In the genomic region with DNA sequence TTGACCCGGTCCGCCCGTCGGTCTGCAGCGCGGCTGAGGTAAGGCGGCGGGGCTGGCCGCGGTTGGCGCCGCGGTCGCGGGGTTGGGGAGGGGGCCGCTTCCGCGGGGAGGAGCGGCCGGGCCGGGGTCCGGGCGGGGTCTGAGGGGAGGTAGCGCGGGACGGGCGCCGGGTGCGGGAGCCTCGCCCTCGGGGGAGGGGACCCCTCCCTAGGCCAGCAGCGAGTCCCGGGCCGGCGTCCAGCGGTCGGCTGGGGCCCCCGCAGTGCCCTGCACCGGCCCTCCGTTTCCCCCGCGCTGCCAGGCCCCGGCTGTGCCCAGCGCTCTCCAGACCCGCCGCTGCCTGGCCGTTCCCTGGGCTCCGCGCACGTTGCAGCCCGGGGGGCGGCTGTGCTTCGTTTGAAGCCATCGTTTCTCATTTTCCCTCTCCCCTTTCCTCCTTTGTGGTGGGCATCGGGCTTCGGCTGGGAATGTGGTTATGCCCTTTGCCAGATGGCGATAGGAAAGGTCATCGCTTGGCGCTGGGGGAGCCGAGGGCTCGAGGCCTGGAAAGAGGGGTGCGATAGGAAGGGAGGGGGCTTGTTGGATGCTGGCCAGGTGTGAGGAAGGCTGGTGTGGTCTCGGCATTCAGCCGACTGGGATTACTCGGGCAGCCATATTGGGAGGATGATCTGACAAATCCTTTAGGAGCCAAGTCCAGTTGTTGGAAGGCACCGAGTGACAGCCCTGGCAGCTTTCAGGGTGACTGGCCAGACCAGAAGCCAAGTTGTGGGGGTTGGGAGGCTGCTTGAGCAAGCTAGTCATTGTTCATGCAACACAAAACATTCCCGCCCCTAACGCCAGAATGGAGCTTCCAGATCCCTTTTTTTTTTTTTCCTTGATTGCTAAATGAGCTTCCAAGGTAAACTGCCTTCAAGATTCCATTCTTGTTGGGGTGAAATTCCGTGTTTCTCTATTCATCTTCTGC, we compare ENCODE assay signal across 1 cellular context.
TF ChIP-seq lines count a peak whose summit lies in the region.

No MANE protein-coding gene starts in this region.

TF ChIP-seq in HepG2, 621 proteins besides CTCF, POLR2A, EP300 and RAD21 (continued from another document and continues in another):
- TF ChIP-seq, protein P1, sequence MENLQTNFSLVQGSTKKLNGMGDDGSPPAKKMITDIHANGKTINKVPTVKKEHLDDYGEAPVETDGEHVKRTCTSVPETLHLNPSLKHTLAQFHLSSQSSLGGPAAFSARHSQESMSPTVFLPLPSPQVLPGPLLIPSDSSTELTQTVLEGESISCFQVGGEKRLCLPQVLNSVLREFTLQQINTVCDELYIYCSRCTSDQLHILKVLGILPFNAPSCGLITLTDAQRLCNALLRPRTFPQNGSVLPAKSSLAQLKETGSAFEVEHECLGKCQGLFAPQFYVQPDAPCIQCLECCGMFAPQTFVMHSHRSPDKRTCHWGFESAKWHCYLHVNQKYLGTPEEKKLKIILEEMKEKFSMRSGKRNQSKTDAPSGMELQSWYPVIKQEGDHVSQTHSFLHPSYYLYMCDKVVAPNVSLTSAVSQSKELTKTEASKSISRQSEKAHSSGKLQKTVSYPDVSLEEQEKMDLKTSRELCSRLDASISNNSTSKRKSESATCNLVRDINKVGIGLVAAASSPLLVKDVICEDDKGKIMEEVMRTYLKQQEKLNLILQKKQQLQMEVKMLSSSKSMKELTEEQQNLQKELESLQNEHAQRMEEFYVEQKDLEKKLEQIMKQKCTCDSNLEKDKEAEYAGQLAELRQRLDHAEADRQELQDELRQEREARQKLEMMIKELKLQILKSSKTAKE (CRISPR knock-in tag; IDR thresholded peaks at IDR 0.05; ENCODE audit: borderline replicate concordance) = no peak
- 0 out of 2 replicates have a peak, but pooled peaks have one; percentile 13 for TF ChIP-seq ERF (CRISPR knock-in tag; IDR thresholded peaks at IDR 0.05)
- TF ChIP-seq ZSCAN25 (CRISPR knock-in tag; IDR thresholded peaks at IDR 0.05) = 0 out of 2 replicates have a peak, but pooled peaks have one; percentile 11
- no peak for TF ChIP-seq SOX6 (IDR thresholded peaks at IDR 0.05)
- TF ChIP-seq SOX6 (CRISPR knock-in tag; IDR thresholded peaks at IDR 0.05) = peak; percentile 66
- 0 out of 2 replicates have a peak, but pooled peaks have one; percentile 77 for TF ChIP-seq TMF1 (CRISPR knock-in tag; IDR thresholded peaks at IDR 0.05; ENCODE audit: low read depth)
- TF ChIP-seq, protein P2, sequence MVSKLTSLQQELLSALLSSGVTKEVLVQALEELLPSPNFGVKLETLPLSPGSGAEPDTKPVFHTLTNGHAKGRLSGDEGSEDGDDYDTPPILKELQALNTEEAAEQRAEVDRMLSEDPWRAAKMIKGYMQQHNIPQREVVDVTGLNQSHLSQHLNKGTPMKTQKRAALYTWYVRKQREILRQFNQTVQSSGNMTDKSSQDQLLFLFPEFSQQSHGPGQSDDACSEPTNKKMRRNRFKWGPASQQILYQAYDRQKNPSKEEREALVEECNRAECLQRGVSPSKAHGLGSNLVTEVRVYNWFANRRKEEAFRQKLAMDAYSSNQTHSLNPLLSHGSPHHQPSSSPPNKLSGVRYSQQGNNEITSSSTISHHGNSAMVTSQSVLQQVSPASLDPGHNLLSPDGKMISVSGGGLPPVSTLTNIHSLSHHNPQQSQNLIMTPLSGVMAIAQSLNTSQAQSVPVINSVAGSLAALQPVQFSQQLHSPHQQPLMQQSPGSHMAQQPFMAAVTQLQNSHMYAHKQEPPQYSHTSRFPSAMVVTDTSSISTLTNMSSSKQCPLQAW (CRISPR knock-in tag; IDR thresholded peaks at IDR 0.05) = peak; percentile 33; the same call in 1 of the 2 replicates
- 0 out of 2 replicates have a peak, but pooled peaks have one; percentile 18 for TF ChIP-seq ZNF713 (CRISPR knock-in tag; IDR thresholded peaks at IDR 0.05)
- 0 out of 2 replicates have a peak, but pooled peaks have one; percentile 27 for TF ChIP-seq CHD2 (IDR thresholded peaks at IDR 0.05; ENCODE audit: low read depth, low read length)
- TF ChIP-seq SP2 (CRISPR knock-in tag; IDR thresholded peaks at IDR 0.05) = 0 out of 2 replicates have a peak, but pooled peaks have one; percentile 39
- TF ChIP-seq, protein P3, sequence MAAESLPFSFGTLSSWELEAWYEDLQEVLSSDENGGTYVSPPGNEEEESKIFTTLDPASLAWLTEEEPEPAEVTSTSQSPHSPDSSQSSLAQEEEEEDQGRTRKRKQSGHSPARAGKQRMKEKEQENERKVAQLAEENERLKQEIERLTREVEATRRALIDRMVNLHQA (CRISPR knock-in tag; IDR thresholded peaks at IDR 0.05) = no peak
- 0 out of 2 replicates have a peak, but pooled peaks have one; percentile 52 for TF ChIP-seq ZNF777 (CRISPR knock-in tag; IDR thresholded peaks at IDR 0.05)
- peak; percentile 57; the same call in 1 of the 2 replicates for TF ChIP-seq ZNF230 (CRISPR knock-in tag; IDR thresholded peaks at IDR 0.05)
- peak; percentile 25; the same call in 1 of the 2 replicates for TF ChIP-seq FOXK1 (CRISPR knock-in tag; IDR thresholded peaks at IDR 0.05; ENCODE audit: borderline replicate concordance, low read depth)
- TF ChIP-seq, protein P4, sequence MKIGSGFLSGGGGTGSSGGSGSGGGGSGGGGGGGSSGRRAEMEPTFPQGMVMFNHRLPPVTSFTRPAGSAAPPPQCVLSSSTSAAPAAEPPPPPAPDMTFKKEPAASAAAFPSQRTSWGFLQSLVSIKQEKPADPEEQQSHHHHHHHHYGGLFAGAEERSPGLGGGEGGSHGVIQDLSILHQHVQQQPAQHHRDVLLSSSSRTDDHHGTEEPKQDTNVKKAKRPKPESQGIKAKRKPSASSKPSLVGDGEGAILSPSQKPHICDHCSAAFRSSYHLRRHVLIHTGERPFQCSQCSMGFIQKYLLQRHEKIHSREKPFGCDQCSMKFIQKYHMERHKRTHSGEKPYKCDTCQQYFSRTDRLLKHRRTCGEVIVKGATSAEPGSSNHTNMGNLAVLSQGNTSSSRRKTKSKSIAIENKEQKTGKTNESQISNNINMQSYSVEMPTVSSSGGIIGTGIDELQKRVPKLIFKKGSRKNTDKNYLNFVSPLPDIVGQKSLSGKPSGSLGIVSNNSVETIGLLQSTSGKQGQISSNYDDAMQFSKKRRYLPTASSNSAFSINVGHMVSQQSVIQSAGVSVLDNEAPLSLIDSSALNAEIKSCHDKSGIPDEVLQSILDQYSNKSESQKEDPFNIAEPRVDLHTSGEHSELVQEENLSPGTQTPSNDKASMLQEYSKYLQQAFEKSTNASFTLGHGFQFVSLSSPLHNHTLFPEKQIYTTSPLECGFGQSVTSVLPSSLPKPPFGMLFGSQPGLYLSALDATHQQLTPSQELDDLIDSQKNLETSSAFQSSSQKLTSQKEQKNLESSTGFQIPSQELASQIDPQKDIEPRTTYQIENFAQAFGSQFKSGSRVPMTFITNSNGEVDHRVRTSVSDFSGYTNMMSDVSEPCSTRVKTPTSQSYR (CRISPR knock-in tag; IDR thresholded peaks at IDR 0.05; ENCODE audit: borderline replicate concordance) = peak; percentile 78; the same call in 1 of the 2 replicates
- no peak for TF ChIP-seq WIZ (CRISPR knock-in tag; IDR thresholded peaks at IDR 0.05)
- TF ChIP-seq ZNF10 (CRISPR knock-in tag; IDR thresholded peaks at IDR 0.05; ENCODE audit: borderline replicate concordance, low read depth) = no peak
- peak; percentile 39; the same call in 1 of the 2 replicates for TF ChIP-seq FOXC1 (CRISPR knock-in tag; IDR thresholded peaks at IDR 0.05; ENCODE audit: borderline replicate concordance)
- TF ChIP-seq, protein P5, sequence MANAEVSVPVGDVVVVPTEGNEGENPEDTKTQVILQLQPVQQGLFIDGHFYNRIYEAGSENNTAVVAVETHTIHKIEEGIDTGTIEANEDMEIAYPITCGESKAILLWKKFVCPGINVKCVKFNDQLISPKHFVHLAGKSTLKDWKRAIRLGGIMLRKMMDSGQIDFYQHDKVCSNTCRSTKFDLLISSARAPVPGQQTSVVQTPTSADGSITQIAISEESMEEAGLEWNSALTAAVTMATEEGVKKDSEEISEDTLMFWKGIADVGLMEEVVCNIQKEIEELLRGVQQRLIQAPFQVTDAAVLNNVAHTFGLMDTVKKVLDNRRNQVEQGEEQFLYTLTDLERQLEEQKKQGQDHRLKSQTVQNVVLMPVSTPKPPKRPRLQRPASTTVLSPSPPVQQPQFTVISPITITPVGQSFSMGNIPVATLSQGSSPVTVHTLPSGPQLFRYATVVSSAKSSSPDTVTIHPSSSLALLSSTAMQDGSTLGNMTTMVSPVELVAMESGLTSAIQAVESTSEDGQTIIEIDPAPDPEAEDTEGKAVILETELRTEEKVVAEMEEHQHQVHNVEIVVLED (CRISPR knock-in tag; IDR thresholded peaks at IDR 0.05; ENCODE audit: borderline replicate concordance) = peak; percentile 17; the same call in 1 of the 2 replicates
- peak; percentile 74 for TF ChIP-seq ZNF746 (CRISPR knock-in tag; IDR thresholded peaks at IDR 0.05)
- TF ChIP-seq ZFAT (CRISPR knock-in tag; conservative IDR thresholded peaks at IDR 0.05) = no peak
- TF ChIP-seq ZKSCAN5 (CRISPR knock-in tag; IDR thresholded peaks at IDR 0.05) = no peak
- TF ChIP-seq SAP130 (CRISPR knock-in tag; IDR thresholded peaks at IDR 0.05; ENCODE audit: low read depth) = peak; percentile 40
- TF ChIP-seq, protein P6, sequence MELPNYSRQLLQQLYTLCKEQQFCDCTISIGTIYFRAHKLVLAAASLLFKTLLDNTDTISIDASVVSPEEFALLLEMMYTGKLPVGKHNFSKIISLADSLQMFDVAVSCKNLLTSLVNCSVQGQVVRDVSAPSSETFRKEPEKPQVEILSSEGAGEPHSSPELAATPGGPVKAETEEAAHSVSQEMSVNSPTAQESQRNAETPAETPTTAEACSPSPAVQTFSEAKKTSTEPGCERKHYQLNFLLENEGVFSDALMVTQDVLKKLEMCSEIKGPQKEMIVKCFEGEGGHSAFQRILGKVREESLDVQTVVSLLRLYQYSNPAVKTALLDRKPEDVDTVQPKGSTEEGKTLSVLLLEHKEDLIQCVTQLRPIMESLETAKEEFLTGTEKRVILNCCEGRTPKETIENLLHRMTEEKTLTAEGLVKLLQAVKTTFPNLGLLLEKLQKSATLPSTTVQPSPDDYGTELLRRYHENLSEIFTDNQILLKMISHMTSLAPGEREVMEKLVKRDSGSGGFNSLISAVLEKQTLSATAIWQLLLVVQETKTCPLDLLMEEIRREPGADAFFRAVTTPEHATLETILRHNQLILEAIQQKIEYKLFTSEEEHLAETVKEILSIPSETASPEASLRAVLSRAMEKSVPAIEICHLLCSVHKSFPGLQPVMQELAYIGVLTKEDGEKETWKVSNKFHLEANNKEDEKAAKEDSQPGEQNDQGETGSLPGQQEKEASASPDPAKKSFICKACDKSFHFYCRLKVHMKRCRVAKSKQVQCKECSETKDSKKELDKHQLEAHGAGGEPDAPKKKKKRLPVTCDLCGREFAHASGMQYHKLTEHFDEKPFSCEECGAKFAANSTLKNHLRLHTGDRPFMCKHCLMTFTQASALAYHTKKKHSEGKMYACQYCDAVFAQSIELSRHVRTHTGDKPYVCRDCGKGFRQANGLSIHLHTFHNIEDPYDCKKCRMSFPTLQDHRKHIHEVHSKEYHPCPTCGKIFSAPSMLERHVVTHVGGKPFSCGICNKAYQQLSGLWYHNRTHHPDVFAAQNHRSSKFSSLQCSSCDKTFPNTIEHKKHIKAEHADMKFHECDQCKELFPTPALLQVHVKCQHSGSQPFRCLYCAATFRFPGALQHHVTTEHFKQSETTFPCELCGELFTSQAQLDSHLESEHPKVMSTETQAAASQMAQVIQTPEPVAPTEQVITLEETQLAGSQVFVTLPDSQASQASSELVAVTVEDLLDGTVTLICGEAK (IDR thresholded peaks at IDR 0.05) = no peak
- TF ChIP-seq, protein P6 (CRISPR knock-in tag; IDR thresholded peaks at IDR 0.05) = peak; percentile 47; the same call in 1 of the 2 replicates
- TF ChIP-seq, protein P7, sequence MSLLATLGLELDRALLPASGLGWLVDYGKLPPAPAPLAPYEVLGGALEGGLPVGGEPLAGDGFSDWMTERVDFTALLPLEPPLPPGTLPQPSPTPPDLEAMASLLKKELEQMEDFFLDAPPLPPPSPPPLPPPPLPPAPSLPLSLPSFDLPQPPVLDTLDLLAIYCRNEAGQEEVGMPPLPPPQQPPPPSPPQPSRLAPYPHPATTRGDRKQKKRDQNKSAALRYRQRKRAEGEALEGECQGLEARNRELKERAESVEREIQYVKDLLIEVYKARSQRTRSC (CRISPR knock-in tag; IDR thresholded peaks at IDR 0.05; ENCODE audit: low read depth) = 0 out of 2 replicates have a peak, but pooled peaks have one; percentile 35
- TF ChIP-seq SMAD3 (CRISPR knock-in tag; IDR thresholded peaks at IDR 0.05) = 0 out of 2 replicates have a peak, but pooled peaks have one; percentile 41
- TF ChIP-seq, protein P8, sequence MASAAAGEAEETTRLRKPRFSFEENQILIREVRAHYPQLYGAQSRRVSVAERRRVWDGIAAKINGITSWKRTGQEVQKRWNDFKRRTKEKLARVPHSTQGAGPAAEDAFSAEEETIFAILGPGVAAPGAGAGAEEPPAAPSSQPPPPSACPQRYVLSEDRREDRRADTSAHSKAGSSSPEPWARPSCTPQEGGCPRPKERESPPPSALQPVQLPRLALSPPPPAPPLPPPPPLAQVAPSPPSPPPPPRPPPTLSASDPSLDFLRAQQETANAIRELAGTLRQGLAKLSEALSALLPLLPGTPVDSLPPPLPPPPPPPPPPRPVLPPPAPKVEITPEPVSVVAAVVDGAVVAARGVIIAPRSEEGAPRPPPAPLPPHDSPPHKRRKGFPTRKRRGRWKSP (CRISPR knock-in tag; IDR thresholded peaks at IDR 0.05) = peak; percentile 43; the same call in 1 of the 2 replicates
- 0 out of 2 replicates have a peak, but pooled peaks have one; percentile 6 for TF ChIP-seq ZNF563 (CRISPR knock-in tag; IDR thresholded peaks at IDR 0.05)
- peak; percentile 36 for TF ChIP-seq ZFY (CRISPR knock-in tag; IDR thresholded peaks at IDR 0.05)
